In the genomic region with DNA sequence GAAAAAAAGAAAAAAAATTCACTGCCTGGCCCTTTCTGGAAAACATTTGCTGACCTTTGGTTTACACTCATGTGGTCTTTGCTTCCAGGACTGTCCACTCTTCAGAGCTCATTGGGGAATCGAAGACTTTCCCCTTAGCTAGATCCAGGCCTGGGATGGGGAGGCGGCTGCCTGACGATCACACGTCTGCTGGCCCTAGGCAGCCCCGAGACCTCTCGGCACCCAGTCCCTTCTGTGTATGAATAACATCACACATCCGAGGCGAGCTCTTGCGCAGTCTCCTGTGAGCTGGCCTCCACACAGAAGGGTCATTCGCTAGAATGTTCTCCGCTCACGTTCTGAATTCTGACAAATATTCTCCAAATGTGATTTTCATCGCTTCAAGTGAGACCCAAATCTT, we compare ENCODE assay signal across 17 cellular contexts. TPM values are rescaled to one million over a fixed set of nuclear protein-coding genes. Genes with fewer than 3 reads are reported as not detected.
A peak's percentile ranks its signal among the peaks of the same experiment; 100 is the strongest.
DNase-seq lines count a peak whose midpoint lies in the region; TF ChIP-seq lines count a peak whose summit lies in the region.
"Had no signal": no experiment of that assay in that cellular context is flagged by ENCODE, and none has a peak within 500 bp of the region (broad histone marks: within the 10 kb centered on the region; RNA-seq: fewer than 3 reads in every experiment).

No MANE protein-coding gene starts in this region.

- no peak overlapping the region for H3K4me2 ChIP-seq in hepatocyte

- no peak overlapping the region for H2AFZ ChIP-seq in hepatocyte

- TF ChIP-seq CTCF in astrocyte of the spinal cord (IDR thresholded peaks at IDR 0.05; ENCODE audit: low read depth, low read length), result no peak
- no peak for TF ChIP-seq CTCF in hepatocyte (IDR thresholded peaks at IDR 0.05; ENCODE audit: poor library complexity)

- H3K79me2 ChIP-seq in hepatocyte, result no peaks in the 10 kb centered on the region

- DNase-seq in H7 (peak; percentile 43), astrocyte of the spinal cord (ENCODE audit: low read depth, low spot score) (peak; percentile 52), hepatocyte (ENCODE audit: low spot score) (no peak), NCI-H1694 (lab: John Stamatoyannopoulos, UW) (no peak)
- DNase-seq in NK-92 treated with Interleukin-12 subunit alpha and Interleukin-12 subunit beta, amount 100 ng/mL, for 24 hours (lab: John Stamatoyannopoulos, UW), result no peak
- DNase-seq in effector memory CD4-positive, alpha-beta T cell, result no peak
- DNase-seq: activated CD8-positive, alpha-beta T cell treated with anti-CD3 and anti-CD28 coated beads, Interleukin-2, amount 10 ng/mL, durations not matched to agents 7 days and 5 days; cortex of kidney; naive B cell; NCI-H510A had no signal

- H3K9ac ChIP-seq in subcutaneous abdominal adipose tissue (ENCODE audit: low read length in 5 of 5), result no peak overlapping the region

- H3K4me3 ChIP-seq in H7 (ENCODE audit: insufficient read depth, low read depth, low read length) (no peak overlapping the region), astrocyte of the spinal cord (ENCODE audit: low read depth, low read length) (no peak overlapping the region), hepatocyte (no peak overlapping the region), subcutaneous abdominal adipose tissue (ENCODE audit: low read depth in 1 of 5, low read length in 5 of 5) (no peak overlapping the region)
- no peak overlapping the region for H3K4me3 ChIP-seq in effector memory CD4-positive, alpha-beta T cell (ENCODE audit: insufficient read depth, low read depth, low read length, poor library complexity, severe bottlenecking)
- H3K4me3 ChIP-seq: prostate gland had no signal

- no peaks in the 10 kb centered on the region for H3K9me3 ChIP-seq in hepatocyte (ENCODE audit: low read depth)
- peaks cover 5 to 10% (median 8%) of the 10 kb centered on the region in 5 donors for H3K9me3 ChIP-seq in subcutaneous abdominal adipose tissue (ENCODE audit: control insufficient read depth in 5 of 5, low read length in 5 of 5)
- no peaks in the 10 kb centered on the region for H3K9me3 ChIP-seq in effector memory CD4-positive, alpha-beta T cell (ENCODE audit: control insufficient read depth, low read length)
- H3K9me3 ChIP-seq: prostate gland had no signal

- in situ Hi-C loops in astrocyte of the spinal cord (cut with HindIII; ENCODE audit: low sequenced_read_pairs), result no loop called here

- no peaks in the 10 kb centered on the region for H4K20me1 ChIP-seq in hepatocyte (ENCODE audit: insufficient read depth, poor library complexity, severe bottlenecking)

- peaks cover 9% of the 10 kb centered on the region for H3K4me1 ChIP-seq in hepatocyte (ENCODE audit: insufficient read depth)
- H3K4me1 ChIP-seq in subcutaneous abdominal adipose tissue (ENCODE audit: control insufficient read depth in 5 of 5, insufficient read depth in 5 of 5, low read length in 5 of 5), result peaks cover 5 to 13% (median 12%) of the 10 kb centered on the region in 5 donors
- no peaks in the 10 kb centered on the region for H3K4me1 ChIP-seq in effector memory CD4-positive, alpha-beta T cell (ENCODE audit: control insufficient read depth, insufficient read depth, low read length, poor library complexity, severe bottlenecking)

- H3K36me3 ChIP-seq in H7 (replicated peaks; ENCODE audit: control insufficient read depth, insufficient read depth, low read length) (no peaks in the 10 kb centered on the region), hepatocyte (replicated peaks; ENCODE audit: insufficient read depth, low read depth) (no peaks in the 10 kb centered on the region), subcutaneous abdominal adipose tissue (ENCODE audit: control insufficient read depth in 5 of 5, insufficient read depth in 5 of 5, low read length in 5 of 5) (no peaks in the 10 kb centered on the region)
- no peaks in the 10 kb centered on the region for H3K36me3 ChIP-seq in effector memory CD4-positive, alpha-beta T cell (ENCODE audit: control insufficient read depth, insufficient read depth, low read length)
- H3K36me3 ChIP-seq: prostate gland had no signal

- H3K27me3 ChIP-seq in H7 (ENCODE audit: control insufficient read depth, insufficient read depth, low read length) (no peaks in the 10 kb centered on the region), hepatocyte (no peaks in the 10 kb centered on the region), subcutaneous abdominal adipose tissue (ENCODE audit: control insufficient read depth in 5 of 5, insufficient read depth in 4 of 5, low read length in 5 of 5) (peaks cover 0 to 8% (median 5%) of the 10 kb centered on the region in 5 donors)
- H3K27me3 ChIP-seq in effector memory CD4-positive, alpha-beta T cell (replicated peaks; ENCODE audit: control insufficient read depth, insufficient read depth, low read length, poor library complexity, severe bottlenecking), result no peaks in the 10 kb centered on the region

- WGBS in hepatocyte (ENCODE audit: low lambda C conversion rate, missing lambda C conversion rate), result 79% methylated on average over 13 of the region's 13 CpGs

- H3K27ac ChIP-seq in hepatocyte (peak overlapping the region; percentile 68), subcutaneous abdominal adipose tissue (ENCODE audit: low read depth, low read length) (peak overlapping the region; percentile 60)
- no peak overlapping the region for H3K27ac ChIP-seq in effector memory CD4-positive, alpha-beta T cell (ENCODE audit: insufficient read depth, low read length, poor library complexity, severe bottlenecking)
- H3K27ac ChIP-seq: C4-2B, HL-60, SK-N-MC had no signal

- no peaks in the 10 kb centered on the region for H3K9me2 ChIP-seq in hepatocyte (replicated peaks; ENCODE audit: insufficient read depth)

RNA-seq across cellular contexts. Expression of a gene that starts 25.7 kb away (rescaled TPM):
- total RNA-seq in H7 (2014; rRNA removed; shearing (Covaris generic)), result 192 and 226 TPM in 2 replicates
- 0.44 and 1.7 TPM in 2 replicates for total RNA-seq in hepatocyte
- polyA plus RNA-seq in hepatocyte, result 15.3 and 15.5 TPM in 2 replicates
- total RNA-seq: activated CD8-positive, alpha-beta T cell treated with anti-CD3 and anti-CD28 coated beads, Interleukin-2, amount 10 ng/mL, durations not matched to agents 7 days and 5 days; OCI-LY7 had no signal
- polyA plus RNA-seq: liver had no signal

Comparison
In these comparisons a context has a peak if more than half of its experiments do, and no peak if none do; other contexts are left out.
1. DNase-seq: peak in H7 (single experiment) and astrocyte of the spinal cord (single experiment); none in hepatocyte (single experiment), NK-92 treated with Interleukin-12 subunit alpha and Interleukin-12 subunit beta, amount 100 ng/mL, for 24 hours (single experiment), NCI-H1694 (single experiment) and effector memory CD4-positive, alpha-beta T cell (0 of 3).
2. RNA of a gene that starts 25.7 kb away (total RNA-seq): 192 to 226 TPM in H7; 0.44 to 1.7 TPM in hepatocyte; every median in the first group is over 10 times any median in the second.